Comparison of ENCODE assay signal across 8 cellular contexts in genomic region chr1:228173528-228174481, GRCh38. TPM values are rescaled to one million over a fixed set of nuclear protein-coding genes. Genes with fewer than 3 reads are reported as not detected.
DNase-seq lines count a peak whose midpoint lies in the region; ATAC-seq, FAIRE-seq and TF ChIP-seq lines count a peak whose summit lies in the region.
"Not testable (repeated sequence)": the region's sequence is repeated elsewhere in the genome, so short reads cannot be mapped to it uniquely, and the experiment has no call there.

No MANE protein-coding gene starts in this region.

- peaks cover 0 to 20% (median 8%) of the 10 kb centered on the region in 4 donors for H3K4me1 Mint-ChIP-seq in CD4-positive, CD25-positive, alpha-beta regulatory T cell

- not testable (repeated sequence) for H3K9me1 ChIP-seq in keratinocyte (ENCODE audit: control insufficient read depth, extremely low read depth, insufficient read depth, low read length)

- dilution Hi-C loops in keratinocyte (cut with MboI; ENCODE audit: extremely low pct_ligation_motif_present, low sequenced_read_pairs): not testable (repeated sequence)

- not testable (repeated sequence) for TF ChIP-seq CTCF in keratinocyte (optimal IDR thresholded peaks at IDR 0.05 in 1 of 3, IDR thresholded peaks at IDR 0.05 in 1 of 3, conservative IDR thresholded peaks at IDR 0.05 in 1 of 3; ENCODE audit: extremely low read depth in 1 of 3, insufficient read depth in 2 of 3, low read length in 3 of 3)

- H3K4me3 Mint-ChIP-seq in CD4-positive, CD25-positive, alpha-beta regulatory T cell: not testable (repeated sequence)

- not testable (repeated sequence) for H3K4me3 ChIP-seq in CD4-positive, CD25-positive, alpha-beta regulatory T cell (ENCODE audit: low read depth, low read length)
- H3K4me3 ChIP-seq in keratinocyte (ENCODE audit: control insufficient read depth in 2 of 3, extremely low read depth in 1 of 3, insufficient read depth in 2 of 3, low read depth in 1 of 3, low read length in 3 of 3) (peak overlapping the region in 1 of 3 experiments; percentile 60), rectal smooth muscle tissue (ENCODE audit: low read length) (peak overlapping the region; percentile 22)

- not testable (repeated sequence) for H3K36me3 Mint-ChIP-seq in CD4-positive, CD25-positive, alpha-beta regulatory T cell

- not testable (repeated sequence) for H3K9me3 ChIP-seq in CD4-positive, CD25-positive, alpha-beta regulatory T cell (ENCODE audit: control insufficient read depth in 2 of 2, low read length in 2 of 2); keratinocyte (ENCODE audit: control insufficient read depth, low read depth, low read length)

- not testable (repeated sequence) for H3K4me1 ChIP-seq in CD4-positive, CD25-positive, alpha-beta regulatory T cell (ENCODE audit: control insufficient read depth, insufficient read depth, low read length, poor library complexity, severe bottlenecking); keratinocyte (ENCODE audit: control insufficient read depth, extremely low read depth, insufficient read depth, low read length); rectal smooth muscle tissue (ENCODE audit: control insufficient read depth, insufficient read depth, low read length)

- H3K27ac ChIP-seq in CD4-positive, CD25-positive, alpha-beta regulatory T cell (ENCODE audit: insufficient read depth, low read length, poor library complexity, severe bottlenecking): peak overlapping the region; percentile 47
- H3K27ac ChIP-seq in keratinocyte (ENCODE audit: control insufficient read depth, insufficient read depth, low read length); rectal smooth muscle tissue (ENCODE audit: low read depth, low read length): not testable (repeated sequence)

- H3K9me3 Mint-ChIP-seq in CD4-positive, CD25-positive, alpha-beta regulatory T cell: not testable (repeated sequence)

- not testable (repeated sequence) for H3K27me3 ChIP-seq in CD4-positive, CD25-positive, alpha-beta regulatory T cell (ENCODE audit: control insufficient read depth, insufficient read depth, low read length); keratinocyte (ENCODE audit: control insufficient read depth, extremely low read depth, insufficient read depth, low read length); rectal smooth muscle tissue (ENCODE audit: control insufficient read depth, insufficient read depth, low read length)

- peaks cover 15% of the 10 kb centered on the region for H3K79me2 ChIP-seq in keratinocyte (ENCODE audit: control insufficient read depth, insufficient read depth, low read length)

- not testable (repeated sequence) for H3K36me3 ChIP-seq in CD4-positive, CD25-positive, alpha-beta regulatory T cell (ENCODE audit: control insufficient read depth, insufficient read depth, low read length); keratinocyte (ENCODE audit: control insufficient read depth in 2 of 2, extremely low read depth in 1 of 2, insufficient read depth in 2 of 2, low read length in 2 of 2); rectal smooth muscle tissue (ENCODE audit: control insufficient read depth, insufficient read depth, low read length)

- H3K4me2 ChIP-seq in keratinocyte (ENCODE audit: control insufficient read depth, extremely low read depth, insufficient read depth, low read depth, low read length): peak overlapping the region; percentile 41

- ATAC-seq in CD4-positive, CD25-positive, alpha-beta regulatory T cell (ENCODE audit: low read depth in 2 of 2): not testable (repeated sequence)
- peak; percentile 34 for ATAC-seq in HG03432 (IDR thresholded peaks at IDR 0.05; ENCODE audit: unreplicated experiment)

- peak in 2 of 3 donors; percentile 42 to 46 for DNase-seq in CD4-positive, CD25-positive, alpha-beta regulatory T cell
- DNase-seq in NCI-H69 (lab: John Stamatoyannopoulos, UW) (peak; percentile 84), T-helper 2 cell (peak in 3 of 5 experiments; percentile 23 to 48 (median 28)), keratinocyte (ENCODE audit: low read depth, low spot score) (peak; percentile 62)
- DNase-seq in activated T-cell treated with anti-CD3 and anti-CD28 coated beads, Interleukin-2, amount 50 U/mL, for 1 hour: peak; percentile 47
- DNase-seq in effector CD4-positive, alpha-beta T cell: peak; percentile 28

- H3K27me3 Mint-ChIP-seq in CD4-positive, CD25-positive, alpha-beta regulatory T cell: not testable (repeated sequence)

- H4K20me1 ChIP-seq in keratinocyte (ENCODE audit: control insufficient read depth, extremely low read depth, insufficient read depth, low read length): not testable (repeated sequence)

- H3K9ac ChIP-seq in keratinocyte (ENCODE audit: control insufficient read depth, extremely low read depth, insufficient read depth, low read length); rectal smooth muscle tissue (ENCODE audit: low read length): not testable (repeated sequence)

- FAIRE-seq in keratinocyte (lab: Jason Lieb, UNC): not testable (repeated sequence)

- H3K27ac Mint-ChIP-seq in CD4-positive, CD25-positive, alpha-beta regulatory T cell: not testable (repeated sequence)

- H2AFZ ChIP-seq in keratinocyte (ENCODE audit: control insufficient read depth, low read length): not testable (repeated sequence)

RNA-seq across cellular contexts. Expression of gene IBA57, which starts 8.2 kb away (rescaled TPM):
- 17.0 TPM for total RNA-seq in CD4-positive, CD25-positive, alpha-beta regulatory T cell
- polyA plus RNA-seq in CD4-positive, CD25-positive, alpha-beta regulatory T cell: 1 to 10 TPM; 2.0 to 5.5 (median 4.0) TPM
- polyA plus RNA-seq in keratinocyte: 1.5 to 3.4 TPM (median 2.8 TPM) in 3 replicates
- 0.85 TPM for polyA plus RNA-seq in keratinocyte (2011; ENCODE audit: low read depth)
- 1.3 and 2.7 TPM in 2 replicates for polyA plus RNA-seq in keratinocyte (2011; cell fraction: cytosol; rRNA removed)
- polyA plus RNA-seq in keratinocyte (2011; cell fraction: nucleus; rRNA removed): 3.7 and 5.4 TPM in 2 replicates
- 1.3 and 3.6 TPM in 2 replicates for polyA plus RNA-seq in keratinocyte (2012; ENCODE audit: low replicate concordance)
- polyA minus RNA-seq in keratinocyte: 1.6 to 3.0 TPM (median 1.9 TPM) in 3 replicates
- 1.9 TPM for polyA minus RNA-seq in keratinocyte (2011; cell fraction: cytosol; rRNA and poly(A)+ RNA removed)
- 3.6 and 3.9 TPM in 2 replicates for polyA minus RNA-seq in keratinocyte (2011; cell fraction: nucleus; rRNA and poly(A)+ RNA removed)

RNA-seq across cellular contexts. Expression of gene GJC2, which starts 24.1 kb away (rescaled TPM):
- 2.8 TPM for total RNA-seq in CD4-positive, CD25-positive, alpha-beta regulatory T cell
- polyA plus RNA-seq in CD4-positive, CD25-positive, alpha-beta regulatory T cell: not detected
- 0.37 to 0.63 TPM (median 0.58 TPM) in 3 replicates for polyA plus RNA-seq in keratinocyte
- polyA plus RNA-seq in keratinocyte (2011; ENCODE audit: low read depth): 0.39 TPM
- polyA plus RNA-seq in keratinocyte (2011; cell fraction: cytosol; rRNA removed): 0.17 and 0.52 TPM in 2 replicates
- 0.56 and 0.79 TPM in 2 replicates for polyA plus RNA-seq in keratinocyte (2011; cell fraction: nucleus; rRNA removed)
- 0.73 and 0.81 TPM in 2 replicates for polyA plus RNA-seq in keratinocyte (2012; ENCODE audit: low replicate concordance)
- 0.33 to 0.52 TPM (median 0.51 TPM) in 3 replicates for polyA minus RNA-seq in keratinocyte
- polyA minus RNA-seq in keratinocyte (2011; cell fraction: cytosol; rRNA and poly(A)+ RNA removed): 2.9 TPM
- polyA minus RNA-seq in keratinocyte (2011; cell fraction: nucleus; rRNA and poly(A)+ RNA removed): 0.31 and 1.1 TPM in 2 replicates

RNA-seq across cellular contexts. Expression of gene GUK1, which starts 33.7 kb away (rescaled TPM):
- 270 TPM for total RNA-seq in CD4-positive, CD25-positive, alpha-beta regulatory T cell
- 100 to 1,000 TPM; 329 to 413 (median 371) TPM for polyA plus RNA-seq in CD4-positive, CD25-positive, alpha-beta regulatory T cell
- polyA plus RNA-seq in keratinocyte: 412 to 877 TPM (median 450 TPM) in 3 replicates
- 259 TPM for polyA plus RNA-seq in keratinocyte (2011; ENCODE audit: low read depth)
- polyA plus RNA-seq in keratinocyte (2011; cell fraction: cytosol; rRNA removed): 279 and 743 TPM in 2 replicates
- polyA plus RNA-seq in keratinocyte (2011; cell fraction: nucleus; rRNA removed): 254 and 303 TPM in 2 replicates
- 421 and 447 TPM in 2 replicates for polyA plus RNA-seq in keratinocyte (2012; ENCODE audit: low replicate concordance)
- polyA minus RNA-seq in keratinocyte: 198 to 329 TPM (median 216 TPM) in 3 replicates
- 557 TPM for polyA minus RNA-seq in keratinocyte (2011; cell fraction: cytosol; rRNA and poly(A)+ RNA removed)
- polyA minus RNA-seq in keratinocyte (2011; cell fraction: nucleus; rRNA and poly(A)+ RNA removed): 106 and 141 TPM in 2 replicates

RNA-seq across cellular contexts. Expression of gene OBSCN, which starts 34.0 kb away (rescaled TPM):
- total RNA-seq in CD4-positive, CD25-positive, alpha-beta regulatory T cell: 57.1 TPM
- polyA plus RNA-seq in CD4-positive, CD25-positive, alpha-beta regulatory T cell: 1 to 10 TPM in 3 of 4 donors, under 1 TPM in 1; 0.13 to 1.2 (median 1.1) TPM
- 1.6 to 3.5 TPM (median 1.8 TPM) in 3 replicates for polyA plus RNA-seq in keratinocyte
- polyA plus RNA-seq in keratinocyte (2011; ENCODE audit: low read depth): 2.6 TPM
- polyA plus RNA-seq in keratinocyte (2011; cell fraction: cytosol; rRNA removed): 0.74 and 1.5 TPM in 2 replicates
- 15.7 and 26.8 TPM in 2 replicates for polyA plus RNA-seq in keratinocyte (2011; cell fraction: nucleus; rRNA removed)
- polyA plus RNA-seq in keratinocyte (2012; ENCODE audit: low replicate concordance): 2.4 and 3.8 TPM in 2 replicates
- 6.1 to 8.1 TPM (median 7.0 TPM) in 3 replicates for polyA minus RNA-seq in keratinocyte
- 2.7 TPM for polyA minus RNA-seq in keratinocyte (2011; cell fraction: cytosol; rRNA and poly(A)+ RNA removed)
- 17.4 and 31.7 TPM in 2 replicates for polyA minus RNA-seq in keratinocyte (2011; cell fraction: nucleus; rRNA and poly(A)+ RNA removed)

Comparison
In these comparisons a context has a peak if more than half of its experiments do, and no peak if none do; other contexts are left out.
1. DNase-seq: peak in every context shown above with its lines; median percentile 84 in NCI-H69; 62 in keratinocyte; 47 in activated T-cell treated with anti-CD3 and anti-CD28 coated beads, Interleukin-2, amount 50 U/mL, for 1 hour; 44 in CD4-positive, CD25-positive, alpha-beta regulatory T cell; 28 in T-helper 2 cell; 28 in effector CD4-positive, alpha-beta T cell.